Comparison of ENCODE assay signal across 1 cellular context in genomic region chr7:92245487-92246362, GRCh38.
TF ChIP-seq lines count a peak whose summit lies in the region.

Gene ANKIB1 (plus strand): TSS chr7:92245974. CDS start chr7:92294979, 49,005 bp downstream.
Gene KRIT1 (minus strand): TSS chr7:92245914. CDS start chr7:92242135, 3,779 bp downstream.

TF ChIP-seq in HepG2, 621 proteins besides CTCF, POLR2A, EP300 and RAD21 (continued from another document and continues in another):
- TF ChIP-seq, protein P1, sequence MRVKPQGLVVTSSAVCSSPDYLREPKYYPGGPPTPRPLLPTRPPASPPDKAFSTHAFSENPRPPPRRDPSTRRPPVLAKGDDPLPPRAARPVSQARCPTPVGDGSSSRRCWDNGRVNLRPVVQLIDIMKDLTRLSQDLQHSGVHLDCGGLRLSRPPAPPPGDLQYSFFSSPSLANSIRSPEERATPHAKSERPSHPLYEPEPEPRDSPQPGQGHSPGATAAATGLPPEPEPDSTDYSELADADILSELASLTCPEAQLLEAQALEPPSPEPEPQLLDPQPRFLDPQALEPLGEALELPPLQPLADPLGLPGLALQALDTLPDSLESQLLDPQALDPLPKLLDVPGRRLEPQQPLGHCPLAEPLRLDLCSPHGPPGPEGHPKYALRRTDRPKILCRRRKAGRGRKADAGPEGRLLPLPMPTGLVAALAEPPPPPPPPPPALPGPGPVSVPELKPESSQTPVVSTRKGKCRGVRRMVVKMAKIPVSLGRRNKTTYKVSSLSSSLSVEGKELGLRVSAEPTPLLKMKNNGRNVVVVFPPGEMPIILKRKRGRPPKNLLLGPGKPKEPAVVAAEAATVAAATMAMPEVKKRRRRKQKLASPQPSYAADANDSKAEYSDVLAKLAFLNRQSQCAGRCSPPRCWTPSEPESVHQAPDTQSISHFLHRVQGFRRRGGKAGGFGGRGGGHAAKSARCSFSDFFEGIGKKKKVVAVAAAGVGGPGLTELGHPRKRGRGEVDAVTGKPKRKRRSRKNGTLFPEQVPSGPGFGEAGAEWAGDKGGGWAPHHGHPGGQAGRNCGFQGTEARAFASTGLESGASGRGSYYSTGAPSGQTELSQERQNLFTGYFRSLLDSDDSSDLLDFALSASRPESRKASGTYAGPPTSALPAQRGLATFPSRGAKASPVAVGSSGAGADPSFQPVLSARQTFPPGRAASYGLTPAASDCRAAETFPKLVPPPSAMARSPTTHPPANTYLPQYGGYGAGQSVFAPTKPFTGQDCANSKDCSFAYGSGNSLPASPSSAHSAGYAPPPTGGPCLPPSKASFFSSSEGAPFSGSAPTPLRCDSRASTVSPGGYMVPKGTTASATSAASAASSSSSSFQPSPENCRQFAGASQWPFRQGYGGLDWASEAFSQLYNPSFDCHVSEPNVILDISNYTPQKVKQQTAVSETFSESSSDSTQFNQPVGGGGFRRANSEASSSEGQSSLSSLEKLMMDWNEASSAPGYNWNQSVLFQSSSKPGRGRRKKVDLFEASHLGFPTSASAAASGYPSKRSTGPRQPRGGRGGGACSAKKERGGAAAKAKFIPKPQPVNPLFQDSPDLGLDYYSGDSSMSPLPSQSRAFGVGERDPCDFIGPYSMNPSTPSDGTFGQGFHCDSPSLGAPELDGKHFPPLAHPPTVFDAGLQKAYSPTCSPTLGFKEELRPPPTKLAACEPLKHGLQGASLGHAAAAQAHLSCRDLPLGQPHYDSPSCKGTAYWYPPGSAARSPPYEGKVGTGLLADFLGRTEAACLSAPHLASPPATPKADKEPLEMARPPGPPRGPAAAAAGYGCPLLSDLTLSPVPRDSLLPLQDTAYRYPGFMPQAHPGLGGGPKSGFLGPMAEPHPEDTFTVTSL (CRISPR knock-in tag; IDR thresholded peaks at IDR 0.05; ENCODE audit: borderline replicate concordance): no peak; the same call in 1 of the 2 replicates
- TF ChIP-seq GRHL1 (CRISPR knock-in tag; conservative IDR thresholded peaks at IDR 0.05) (no peak), SRSF9 (IDR thresholded peaks at IDR 0.05; ENCODE audit: borderline replicate concordance, insufficient read depth, low read depth, low read length, poor library complexity, severe bottlenecking) (no peak), YEATS2 (CRISPR knock-in tag; IDR thresholded peaks at IDR 0.05; ENCODE audit: borderline replicate concordance) (peak; percentile 74; the same call in 1 of the 2 replicates), ZNF639 (CRISPR knock-in tag; conservative IDR thresholded peaks at IDR 0.05) (no peak; the same call in 1 of the 2 replicates), CBX5 (CRISPR knock-in tag; IDR thresholded peaks at IDR 0.05; ENCODE audit: borderline replicate concordance) (0 out of 2 replicates have a peak, but pooled peaks have one; percentile 12), TBL1XR1 (IDR thresholded peaks at IDR 0.05; ENCODE audit: borderline replicate concordance, low read length, partially characterized antibody) (no peak), ZNF784 (CRISPR knock-in tag; IDR thresholded peaks at IDR 0.05; ENCODE audit: borderline replicate concordance) (no peak), RFX1 (IDR thresholded peaks at IDR 0.05) (peak; percentile 9; the same call in 1 of the 2 replicates), NAIF1 (CRISPR knock-in tag; IDR thresholded peaks at IDR 0.05; ENCODE audit: borderline replicate concordance) (no peak; the same call in 1 of the 2 replicates), E2F5 (CRISPR knock-in tag; conservative IDR thresholded peaks at IDR 0.05) (no peak), SIN3B (IDR thresholded peaks at IDR 0.05; ENCODE audit: low read length) (peak; percentile 15; the same call in 1 of the 2 replicates), ZC3H4 (CRISPR knock-in tag; IDR thresholded peaks at IDR 0.05; ENCODE audit: borderline replicate concordance) (no peak), ZNF17 (CRISPR knock-in tag; IDR thresholded peaks at IDR 0.05) (no peak), SNAPC2 (CRISPR knock-in tag; IDR thresholded peaks at IDR 0.05) (no peak), FOXJ3 (CRISPR knock-in tag; IDR thresholded peaks at IDR 0.05; ENCODE audit: borderline replicate concordance) (no peak), BRF2 (CRISPR knock-in tag; IDR thresholded peaks at IDR 0.05) (no peak), KDM3A (CRISPR knock-in tag; IDR thresholded peaks at IDR 0.05; ENCODE audit: low read depth) (no peak), HNRNPH1 (optimal IDR thresholded peaks at IDR 0.05; ENCODE audit: low read depth, low read length) (no peak), ZNF10 (CRISPR knock-in tag; IDR thresholded peaks at IDR 0.05; ENCODE audit: borderline replicate concordance, low read depth) (no peak), PAWR (CRISPR knock-in tag; IDR thresholded peaks at IDR 0.05; ENCODE audit: borderline replicate concordance) (no peak), RBFOX2 (IDR thresholded peaks at IDR 0.05; ENCODE audit: low read depth, low read length) (peak; percentile 85), ARID2 (CRISPR knock-in tag; IDR thresholded peaks at IDR 0.05; ENCODE audit: borderline replicate concordance) (no peak), ZNF572 (CRISPR knock-in tag; IDR thresholded peaks at IDR 0.05) (no peak), TCF7 (IDR thresholded peaks at IDR 0.05; ENCODE audit: low read depth) (peak; percentile 41; the same call in 1 of the 2 replicates), ONECUT2 (CRISPR knock-in tag; IDR thresholded peaks at IDR 0.05) (no peak), TBX2 (CRISPR knock-in tag; IDR thresholded peaks at IDR 0.05; ENCODE audit: borderline replicate concordance) (peak; percentile 91), ZNF260 (CRISPR knock-in tag; IDR thresholded peaks at IDR 0.05; ENCODE audit: borderline replicate concordance, low read depth) (no peak), ZNF552 (CRISPR knock-in tag; IDR thresholded peaks at IDR 0.05; ENCODE audit: borderline replicate concordance) (peak; percentile 64; the same call in 1 of the 2 replicates)
- TF ChIP-seq, protein P2, sequence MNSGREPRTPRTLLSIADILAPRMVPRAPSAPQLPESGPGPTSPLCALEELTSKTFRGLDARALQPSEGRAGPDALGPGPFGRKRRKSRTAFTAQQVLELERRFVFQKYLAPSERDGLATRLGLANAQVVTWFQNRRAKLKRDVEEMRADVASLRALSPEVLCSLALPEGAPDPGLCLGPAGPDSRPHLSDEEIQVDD (CRISPR knock-in tag; IDR thresholded peaks at IDR 0.05; ENCODE audit: borderline replicate concordance): peak; percentile 27; the same call in 1 of the 2 replicates
- TF ChIP-seq, protein P3, sequence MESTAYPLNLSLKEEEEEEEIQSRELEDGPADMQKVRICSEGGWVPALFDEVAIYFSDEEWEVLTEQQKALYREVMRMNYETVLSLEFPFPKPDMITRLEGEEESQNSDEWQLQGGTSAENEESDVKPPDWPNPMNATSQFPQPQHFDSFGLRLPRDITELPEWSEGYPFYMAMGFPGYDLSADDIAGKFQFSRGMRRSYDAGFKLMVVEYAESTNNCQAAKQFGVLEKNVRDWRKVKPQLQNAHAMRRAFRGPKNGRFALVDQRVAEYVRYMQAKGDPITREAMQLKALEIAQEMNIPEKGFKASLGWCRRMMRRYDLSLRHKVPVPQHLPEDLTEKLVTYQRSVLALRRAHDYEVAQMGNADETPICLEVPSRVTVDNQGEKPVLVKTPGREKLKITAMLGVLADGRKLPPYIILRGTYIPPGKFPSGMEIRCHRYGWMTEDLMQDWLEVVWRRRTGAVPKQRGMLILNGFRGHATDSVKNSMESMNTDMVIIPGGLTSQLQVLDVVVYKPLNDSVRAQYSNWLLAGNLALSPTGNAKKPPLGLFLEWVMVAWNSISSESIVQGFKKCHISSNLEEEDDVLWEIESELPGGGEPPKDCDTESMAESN (CRISPR knock-in tag; conservative IDR thresholded peaks at IDR 0.05): peak; percentile 77
- TF ChIP-seq, protein P4, sequence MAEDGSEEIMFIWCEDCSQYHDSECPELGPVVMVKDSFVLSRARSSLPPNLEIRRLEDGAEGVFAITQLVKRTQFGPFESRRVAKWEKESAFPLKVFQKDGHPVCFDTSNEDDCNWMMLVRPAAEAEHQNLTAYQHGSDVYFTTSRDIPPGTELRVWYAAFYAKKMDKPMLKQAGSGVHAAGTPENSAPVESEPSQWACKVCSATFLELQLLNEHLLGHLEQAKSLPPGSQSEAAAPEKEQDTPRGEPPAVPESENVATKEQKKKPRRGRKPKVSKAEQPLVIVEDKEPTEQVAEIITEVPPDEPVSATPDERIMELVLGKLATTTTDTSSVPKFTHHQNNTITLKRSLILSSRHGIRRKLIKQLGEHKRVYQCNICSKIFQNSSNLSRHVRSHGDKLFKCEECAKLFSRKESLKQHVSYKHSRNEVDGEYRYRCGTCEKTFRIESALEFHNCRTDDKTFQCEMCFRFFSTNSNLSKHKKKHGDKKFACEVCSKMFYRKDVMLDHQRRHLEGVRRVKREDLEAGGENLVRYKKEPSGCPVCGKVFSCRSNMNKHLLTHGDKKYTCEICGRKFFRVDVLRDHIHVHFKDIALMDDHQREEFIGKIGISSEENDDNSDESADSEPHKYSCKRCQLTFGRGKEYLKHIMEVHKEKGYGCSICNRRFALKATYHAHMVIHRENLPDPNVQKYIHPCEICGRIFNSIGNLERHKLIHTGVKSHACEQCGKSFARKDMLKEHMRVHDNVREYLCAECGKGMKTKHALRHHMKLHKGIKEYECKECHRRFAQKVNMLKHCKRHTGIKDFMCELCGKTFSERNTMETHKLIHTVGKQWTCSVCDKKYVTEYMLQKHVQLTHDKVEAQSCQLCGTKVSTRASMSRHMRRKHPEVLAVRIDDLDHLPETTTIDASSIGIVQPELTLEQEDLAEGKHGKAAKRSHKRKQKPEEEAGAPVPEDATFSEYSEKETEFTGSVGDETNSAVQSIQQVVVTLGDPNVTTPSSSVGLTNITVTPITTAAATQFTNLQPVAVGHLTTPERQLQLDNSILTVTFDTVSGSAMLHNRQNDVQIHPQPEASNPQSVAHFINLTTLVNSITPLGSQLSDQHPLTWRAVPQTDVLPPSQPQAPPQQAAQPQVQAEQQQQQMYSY (CRISPR knock-in tag; IDR thresholded peaks at IDR 0.05): no peak; the same call in 1 of the 2 replicates
- TF ChIP-seq, protein P5, sequence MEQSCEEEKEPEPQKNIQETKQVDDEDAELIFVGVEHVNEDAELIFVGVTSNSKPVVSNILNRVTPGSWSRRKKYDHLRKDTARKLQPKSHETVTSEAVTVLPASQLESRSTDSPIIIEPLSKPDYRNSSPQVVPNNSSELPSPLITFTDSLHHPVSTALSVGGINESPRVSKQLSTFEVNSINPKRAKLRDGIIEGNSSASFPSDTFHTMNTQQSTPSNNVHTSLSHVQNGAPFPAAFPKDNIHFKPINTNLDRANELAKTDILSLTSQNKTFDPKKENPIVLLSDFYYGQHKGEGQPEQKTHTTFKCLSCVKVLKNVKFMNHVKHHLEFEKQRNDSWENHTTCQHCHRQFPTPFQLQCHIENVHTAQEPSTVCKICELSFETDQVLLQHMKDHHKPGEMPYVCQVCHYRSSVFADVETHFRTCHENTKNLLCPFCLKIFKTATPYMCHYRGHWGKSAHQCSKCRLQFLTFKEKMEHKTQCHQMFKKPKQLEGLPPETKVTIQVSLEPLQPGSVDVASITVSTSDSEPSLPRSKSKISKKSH (CRISPR knock-in tag; IDR thresholded peaks at IDR 0.05; ENCODE audit: borderline replicate concordance): peak; percentile 80
- TF ChIP-seq, protein P6, sequence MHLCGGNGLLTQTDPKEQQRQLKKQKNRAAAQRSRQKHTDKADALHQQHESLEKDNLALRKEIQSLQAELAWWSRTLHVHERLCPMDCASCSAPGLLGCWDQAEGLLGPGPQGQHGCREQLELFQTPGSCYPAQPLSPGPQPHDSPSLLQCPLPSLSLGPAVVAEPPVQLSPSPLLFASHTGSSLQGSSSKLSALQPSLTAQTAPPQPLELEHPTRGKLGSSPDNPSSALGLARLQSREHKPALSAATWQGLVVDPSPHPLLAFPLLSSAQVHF (CRISPR knock-in tag; IDR thresholded peaks at IDR 0.05): no peak
- TF ChIP-seq, protein P7, sequence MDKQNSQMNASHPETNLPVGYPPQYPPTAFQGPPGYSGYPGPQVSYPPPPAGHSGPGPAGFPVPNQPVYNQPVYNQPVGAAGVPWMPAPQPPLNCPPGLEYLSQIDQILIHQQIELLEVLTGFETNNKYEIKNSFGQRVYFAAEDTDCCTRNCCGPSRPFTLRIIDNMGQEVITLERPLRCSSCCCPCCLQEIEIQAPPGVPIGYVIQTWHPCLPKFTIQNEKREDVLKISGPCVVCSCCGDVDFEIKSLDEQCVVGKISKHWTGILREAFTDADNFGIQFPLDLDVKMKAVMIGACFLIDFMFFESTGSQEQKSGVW (CRISPR knock-in tag; IDR thresholded peaks at IDR 0.05; ENCODE audit: borderline replicate concordance): no peak
